Comparison of ENCODE assay signal across 9 cellular contexts in genomic region chr20:2005831-2006426, GRCh38. TPM values are rescaled to one million over a fixed set of nuclear protein-coding genes. Genes with fewer than 3 reads are reported as not detected.
A peak's percentile ranks its signal among the peaks of the same experiment; 100 is the strongest.
DNase-seq lines count a peak whose midpoint lies in the region; ATAC-seq and TF ChIP-seq lines count a peak whose summit lies in the region.
"Had no signal": no experiment of that assay in that cellular context is flagged by ENCODE, and none has a peak within 500 bp of the region (broad histone marks: within the 10 kb centered on the region; RNA-seq: fewer than 3 reads in every experiment).

No MANE protein-coding gene starts in this region.

- H3K4me3 ChIP-seq in fibroblast of pulmonary artery (replicated peaks; ENCODE audit: low read depth, low read length), result no peak overlapping the region
- H3K4me3 ChIP-seq: uterus had no signal

- TF ChIP-seq CTCF in fibroblast of pulmonary artery (IDR thresholded peaks at IDR 0.05; ENCODE audit: low read length, missing control alignments), result no peak

- ATAC-seq in GM21423 (IDR thresholded peaks at IDR 0.05; ENCODE audit: unreplicated experiment), result no peak

- peak; percentile 29 for DNase-seq in GM19240 (ENCODE audit: insufficient read length, low spot score)
- peak; percentile 57 for DNase-seq in NOMO-1 treated with dmso at 0.1 percent for 144 hours (lab: John Stamatoyannopoulos, UW; ENCODE audit: unreplicated experiment)
- DNase-seq in activated T-cell treated with anti-CD3 and anti-CD28 coated beads, Interleukin-2, amount 50 U/mL, for 1 hour, result peak; percentile 54
- peak; percentile 68 for DNase-seq in fibroblast of pulmonary artery (ENCODE audit: low read depth)
- DNase-seq in non-pigmented ciliary epithelial cell (ENCODE audit: low read depth), result peak; percentile 23
- peak; percentile 66 for DNase-seq in ureter (ENCODE audit: low spot score)
- no peak for DNase-seq in COR-L47 (lab: John Stamatoyannopoulos, UW)

RNA-seq across cellular contexts. Expression of gene PDYN, which starts 12.1 kb away (rescaled TPM):
- total RNA-seq in ureter, result not detected
- total RNA-seq: uterus had no signal
